29 cellular contexts compared by ENCODE assay signal in genomic region chr17:47238321-47239010, GRCh38. TPM values are rescaled to one million over a fixed set of nuclear protein-coding genes. Genes with fewer than 3 reads are reported as not detected.
"Had no signal": no experiment of that assay in that cellular context is flagged by ENCODE, and none has a peak within 500 bp of the region (broad histone marks: within the 10 kb centered on the region; RNA-seq: fewer than 3 reads in every experiment).

No MANE protein-coding gene starts in this region.

- H3K27ac Mint-ChIP-seq: endodermal cell; memory B cell; mesothelial cell of epicardium; naive thymus-derived CD4-positive, alpha-beta T cell; neural progenitor cell; type B pancreatic cell had no signal

- H3K9me3 Mint-ChIP-seq: endodermal cell; memory B cell; mesothelial cell of epicardium; nephron; neural progenitor cell; stimulated activated effector memory CD8-positive, alpha-beta T cell treated with anti-CD3 and anti-CD28 coated beads, Interleukin-12 subunit alpha, Interleukin-12 subunit beta, amount 100 ng/mL, for 72 hours; type B pancreatic cell had no signal

- H3K27ac ChIP-seq: neural progenitor cell, prostate gland had no signal

- ATAC-seq: naive thymus-derived CD4-positive, alpha-beta T cell had no signal

- H3K36me3 Mint-ChIP-seq: mesothelial cell of epicardium; naive thymus-derived CD4-positive, alpha-beta T cell; neural progenitor cell; stimulated activated effector memory CD8-positive, alpha-beta T cell treated with anti-CD3 and anti-CD28 coated beads, Interleukin-12 subunit alpha, Interleukin-12 subunit beta, amount 100 ng/mL, for 72 hours; type B pancreatic cell had no signal

- H3K4me3 ChIP-seq: dorsolateral prefrontal cortex, esophagus muscularis mucosa, lung, neural progenitor cell, prostate gland, sigmoid colon, stomach, thyroid gland had no signal

- H3K4me3 Mint-ChIP-seq: endodermal cell; memory B cell; mesothelial cell of epicardium; naive thymus-derived CD4-positive, alpha-beta T cell; nephron; neural progenitor cell; stimulated activated effector memory CD8-positive, alpha-beta T cell treated with anti-CD3 and anti-CD28 coated beads, Interleukin-12 subunit alpha, Interleukin-12 subunit beta, amount 100 ng/mL, for 72 hours; type B pancreatic cell had no signal

- DNase-seq: central memory CD4-positive, alpha-beta T cell; dorsolateral prefrontal cortex; effector CD4-positive, alpha-beta T cell; endodermal cell; head of caudate nucleus; naive thymus-derived CD4-positive, alpha-beta T cell; nucleus accumbens; sigmoid colon; stimulated activated CD4-positive, alpha-beta T cell treated with anti-CD3 and anti-CD28 coated beads, Interleukin-2, amount 100 ng/mL, for 24 hours; stimulated activated CD4-positive, alpha-beta T cell treated with anti-CD3 and anti-CD28 coated beads, Interleukin-4, amount 100 ng/mL, for 24 hours; stomach had no signal

- H3K9me3 ChIP-seq: esophagus muscularis mucosa, prostate gland, sigmoid colon, thyroid gland had no signal

- H3K27me3 ChIP-seq: dorsolateral prefrontal cortex, esophagus muscularis mucosa, neural progenitor cell, sigmoid colon, stomach, thyroid gland had no signal

- H3K4me1 Mint-ChIP-seq: endodermal cell, neural progenitor cell had no signal

- H3K36me3 ChIP-seq: esophagus muscularis mucosa, neural progenitor cell, prostate gland, sigmoid colon, stomach, thyroid gland had no signal

- H3K4me1 ChIP-seq: neural progenitor cell, prostate gland had no signal

- H2AFZ ChIP-seq: neural progenitor cell had no signal

- H3K4me2 ChIP-seq: neural progenitor cell had no signal

- FAIRE-seq: colon, frontal cortex, keratinocyte, urothelium cell line had no signal

- H3K27me3 Mint-ChIP-seq: memory B cell had no signal

- H3K9ac ChIP-seq: neural progenitor cell had no signal

RNA-seq across cellular contexts. Expression of gene ITGB3, which starts 15.2 kb away (rescaled TPM):
- polyA plus RNA-seq: keratinocyte; naive thymus-derived CD4-positive, alpha-beta T cell had no signal

RNA-seq across cellular contexts. Expression of gene MYL4, which starts 29.3 kb away (rescaled TPM):
- total RNA-seq: epithelial cell of proximal tubule; fibroblast of lung; naive thymus-derived CD4-positive, alpha-beta T cell; osteocyte; subcutaneous adipose tissue had no signal
- polyA plus RNA-seq: keratinocyte; naive thymus-derived CD4-positive, alpha-beta T cell had no signal
